Comparison of ENCODE assay signal across 8 cellular contexts in the genomic region with DNA sequence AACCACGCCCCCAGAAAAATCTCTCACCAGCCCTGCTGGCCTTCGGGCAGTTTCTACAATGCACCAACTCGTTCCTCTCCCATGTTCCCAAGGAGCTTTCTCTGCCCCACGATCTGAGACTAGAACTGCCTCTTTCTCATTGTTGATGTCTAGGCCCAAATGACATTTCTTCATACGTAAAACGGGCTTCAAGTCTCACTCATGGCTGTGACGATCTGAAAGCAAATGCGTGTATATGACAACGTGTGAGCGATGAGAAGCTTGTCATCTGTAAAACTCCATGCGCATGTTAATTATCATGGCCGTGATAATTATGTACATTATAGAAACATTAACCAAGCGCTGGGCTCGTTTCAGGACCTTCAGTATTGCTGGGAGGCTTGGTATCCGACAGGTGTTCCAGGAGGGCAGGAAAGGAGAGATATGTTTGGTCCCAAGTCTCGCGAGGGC. TPM values are rescaled to one million over a fixed set of nuclear protein-coding genes. Genes with fewer than 3 reads are reported as not detected.
DNase-seq lines count a peak whose midpoint lies in the region; ATAC-seq and TF ChIP-seq lines count a peak whose summit lies in the region.

No MANE protein-coding gene starts in this region.

- ATAC-seq in GM21576 (IDR thresholded peaks at IDR 0.05; ENCODE audit: unreplicated experiment) (no peak), GM21717 (IDR thresholded peaks at IDR 0.05; ENCODE audit: unreplicated experiment) (no peak)

- peak overlapping the region; percentile 49 to 71 (median 61) for H3K4me3 ChIP-seq in Peyer's patch
- peak overlapping the region; percentile 20 to 87 for H3K4me3 ChIP-seq in esophagus (ENCODE audit: low read depth in 1 of 2, low read length in 2 of 2)
- H3K4me3 ChIP-seq in rectal smooth muscle tissue (ENCODE audit: low read length): peak overlapping the region; percentile 96

- in situ Hi-C loops in G401 (cut with HindIII; ENCODE audit: low sequenced_read_pairs): no loop called here

- peak overlapping the region; percentile 64 to 82 (median 77) for H3K27ac ChIP-seq in Peyer's patch
- peak overlapping the region; percentile 63 for H3K27ac ChIP-seq in esophagus (ENCODE audit: low read depth in 2 of 2, low read length in 1 of 2)
- peak overlapping the region; percentile 48 for H3K27ac ChIP-seq in rectal smooth muscle tissue (ENCODE audit: low read depth, low read length)

- peaks cover 0 to 35% (median 7%) of the 10 kb centered on the region in 4 donors for H3K4me1 ChIP-seq in Peyer's patch
- peaks cover 0 to 10% of the 10 kb centered on the region in 2 donors for H3K4me1 ChIP-seq in esophagus (ENCODE audit: control insufficient read depth in 2 of 2, insufficient read depth in 2 of 2, low read length in 1 of 2)
- H3K4me1 ChIP-seq in rectal smooth muscle tissue (ENCODE audit: control insufficient read depth, insufficient read depth, low read length): peaks cover 22% of the 10 kb centered on the region

- peak; percentile 38 for DNase-seq in G401 (ENCODE audit: low spot score)
- no peak for DNase-seq in Peyer's patch
- no peak for DNase-seq in hippocampal formation (lab: John Stamatoyannopoulos, UW)
- DNase-seq in stimulated activated CD4-positive, alpha-beta T cell treated with anti-CD3 and anti-CD28 coated beads, Interleukin-15, amount 100 ng/mL, for 24 hours: no peak

- WGBS in esophagus, 2 donors: 48 to 59% methylated on average over 17 of the region's 17 CpGs

- H3K27me3 ChIP-seq in Peyer's patch (no peaks in the 10 kb centered on the region), esophagus (ENCODE audit: control insufficient read depth in 1 of 2, insufficient read depth in 2 of 2, low read length in 2 of 2) (no peaks in the 10 kb centered on the region), rectal smooth muscle tissue (ENCODE audit: control insufficient read depth, insufficient read depth, low read length) (no peaks in the 10 kb centered on the region)

- no peak for TF ChIP-seq CTCF in Peyer's patch (IDR thresholded peaks at IDR 0.05)

- H3K9ac ChIP-seq in rectal smooth muscle tissue (ENCODE audit: low read length): no peak overlapping the region

- H3K9me3 ChIP-seq in Peyer's patch (no peaks in the 10 kb centered on the region), esophagus (ENCODE audit: control insufficient read depth in 2 of 2, insufficient read depth in 1 of 2, low read depth in 1 of 2, low read length in 1 of 2) (no peaks in the 10 kb centered on the region)

- no peak for TF ChIP-seq POLR2A in Peyer's patch (IDR thresholded peaks at IDR 0.05)

- H3K36me3 ChIP-seq in Peyer's patch: peaks cover 0 to 6% (median 0%) of the 10 kb centered on the region in 3 donors
- no peaks in the 10 kb centered on the region for H3K36me3 ChIP-seq in esophagus (ENCODE audit: control insufficient read depth in 2 of 2, insufficient read depth in 2 of 2, low read length in 1 of 2)
- peaks cover 5% of the 10 kb centered on the region for H3K36me3 ChIP-seq in rectal smooth muscle tissue (ENCODE audit: control insufficient read depth, insufficient read depth, low read length)

RNA-seq across cellular contexts. Expression of gene NIPAL3, which starts 0.7 kb away (rescaled TPM):
- total RNA-seq in G401 (2014; rRNA removed; shearing (Covaris generic)): 9.0 and 12.3 TPM in 2 replicates
- 10 to 100 TPM; 38.0 to 74.3 (median 57.3) TPM for total RNA-seq in Peyer's patch
- 10 to 100 TPM; 10.3 to 11.3 TPM for polyA plus RNA-seq in esophagus

RNA-seq across cellular contexts. Expression of gene STPG1, which starts 1.3 kb away (rescaled TPM):
- 7.1 and 17.8 TPM in 2 replicates for total RNA-seq in G401 (2014; rRNA removed; shearing (Covaris generic))
- 10 to 100 TPM in 3 of 4 donors, 1 to 10 TPM in 1; 3.3 to 16.5 (median 15.1) TPM for total RNA-seq in Peyer's patch
- polyA plus RNA-seq in esophagus: 1 to 10 TPM; 4.8 to 8.8 TPM
